8 cellular contexts compared by ENCODE assay signal in genomic region chr5:60287174-60287771, GRCh38.
DNase-seq lines count a peak whose midpoint lies in the region; ATAC-seq, FAIRE-seq and TF ChIP-seq lines count a peak whose summit lies in the region.

No MANE protein-coding gene starts in this region.

- CTCF ChIA-PET in H1 (lab: Charles Lee; ENCODE audit: partially characterized antibody) = interaction anchor here (0.7 to 4.5 kb wide), 64 partner anchors 8 to 1769 kb away, joined by 3 to 44 read pairs (median 4); no protein-coding TSS in a partner anchor

- H3K23ac ChIP-seq in H1 (ENCODE audit: insufficient read length) = no peak overlapping the region

- no peak overlapping the region for H3K56ac ChIP-seq in H1 (replicated peaks; ENCODE audit: insufficient read length, low read depth, low read length)

- no peak overlapping the region for H3K4me2 ChIP-seq in OCI-LY1 (ENCODE audit: low read length)
- no peak overlapping the region for H3K4me2 ChIP-seq in H1 (ENCODE audit: insufficient read depth in 1 of 2, low read depth in 2 of 2, low read length in 2 of 2)
- H3K4me2 ChIP-seq in neural cell (ENCODE audit: low read length) = no peak overlapping the region

- H3K79me2 ChIP-seq in OCI-LY1 (ENCODE audit: insufficient read depth, low read length) (no peaks in the 10 kb centered on the region), H1 (ENCODE audit: control insufficient read depth in 1 of 2, insufficient read depth in 2 of 2, low read length in 2 of 2) (no peaks in the 10 kb centered on the region), neural cell (replicated peaks; ENCODE audit: insufficient read depth, low read length) (no peaks in the 10 kb centered on the region)

- no peak for FAIRE-seq in D721Med (lab: Jason Lieb, UNC)
- FAIRE-seq in H1 (lab: Jason Lieb, UNC) = peak; percentile 94

- DNase-seq in D721Med (ENCODE audit: insufficient read length, low spot score) = no peak
- DNase-seq in H1 (ENCODE audit: low read depth in 1 of 2, low spot score in 2 of 2) = peak; percentile 47 to 68
- no peak for DNase-seq in cerebellar nuclear complex (lab: John Stamatoyannopoulos, UW)
- DNase-seq in activated naive CD4-positive, alpha-beta T cell (lab: John Stamatoyannopoulos, UW) = no peak

- no peak overlapping the region for H4K91ac ChIP-seq in H1 (replicated peaks; ENCODE audit: insufficient read length, low read length)

- ATAC-seq in GM18909 (IDR thresholded peaks at IDR 0.05; ENCODE audit: poor library complexity, unreplicated experiment) = peak; percentile 98
- ATAC-seq in HG03354 (IDR thresholded peaks at IDR 0.05; ENCODE audit: poor library complexity, severe bottlenecking, unreplicated experiment) = peak; percentile 100

- H2BK12ac ChIP-seq in H1 (ENCODE audit: low read depth, low read length) = no peak overlapping the region

- H4K20me1 ChIP-seq in OCI-LY1 (ENCODE audit: insufficient read depth, low read length) (no peaks in the 10 kb centered on the region), H1 (replicated peaks in 1 of 2; ENCODE audit: control insufficient read depth in 1 of 2, insufficient read depth in 2 of 2, low read length in 2 of 2) (no peaks in the 10 kb centered on the region), neural cell (ENCODE audit: insufficient read depth) (no peaks in the 10 kb centered on the region)

- no peak overlapping the region for H2BK5ac ChIP-seq in H1 (ENCODE audit: low read depth, low read length)

- no peaks in the 10 kb centered on the region for H3K79me1 ChIP-seq in H1 (ENCODE audit: low read depth, low read length)

- H3K36me3 ChIP-seq in OCI-LY1 (ENCODE audit: insufficient read depth, low read length) = no peaks in the 10 kb centered on the region
- no peaks in the 10 kb centered on the region for H3K36me3 ChIP-seq in H1 (ENCODE audit: control insufficient read depth in 2 of 4, insufficient read depth in 4 of 4, low read length in 3 of 4)
- no peaks in the 10 kb centered on the region for H3K36me3 ChIP-seq in neural cell (ENCODE audit: insufficient read depth, low read length)

- no peak overlapping the region for H4K8ac ChIP-seq in H1 (ENCODE audit: extremely low read depth, insufficient read depth, low read length)

- no peaks in the 10 kb centered on the region for H3K9me2 ChIP-seq in OCI-LY1 (ENCODE audit: low read depth, low read length)
- no peaks in the 10 kb centered on the region for H3K9me2 ChIP-seq in neural cell (ENCODE audit: insufficient read depth, low read length)

- TF ChIP-seq RAD21 in H1 (IDR thresholded peaks at IDR 0.05 in 1 of 2, conservative IDR thresholded peaks at IDR 0.05 in 1 of 2; ENCODE audit: low read depth in 2 of 2, low read length in 2 of 2) (peak; percentile 89 to 91), neural cell (conservative IDR thresholded peaks at IDR 0.05) (peak; percentile 36)

- H3K4me3 ChIP-seq in OCI-LY1 (ENCODE audit: low read depth, low read length, poor library complexity, severe bottlenecking) (no peak overlapping the region), H1 (ENCODE audit: extremely low read depth in 1 of 4, insufficient read depth in 2 of 4, low read depth in 3 of 4, low read length in 4 of 4) (no peak overlapping the region), neural cell (ENCODE audit: low read length) (no peak overlapping the region)

- TF ChIP-seq EP300 in H1 (IDR thresholded peaks at IDR 0.05; ENCODE audit: borderline replicate concordance in 1 of 2, low read depth in 2 of 2, low read length in 2 of 2) (no peak), neural cell (conservative IDR thresholded peaks at IDR 0.05; ENCODE audit: poor library complexity, severe bottlenecking) (no peak)

- H2BK120ac ChIP-seq in H1 (replicated peaks; ENCODE audit: low read depth, low read length) = no peak overlapping the region

- H3K18ac ChIP-seq in H1 (ENCODE audit: extremely low read depth, low read length) = no peak overlapping the region

- POLR2A ChIA-PET in H1 (lab: Charles Lee; ENCODE audit: partially characterized antibody) = no interaction called here

- H3K27me3 ChIP-seq in OCI-LY1 (ENCODE audit: insufficient read depth, low read length) (no peaks in the 10 kb centered on the region), H1 (replicated peaks in 1 of 4; ENCODE audit: control insufficient read depth in 3 of 4, extremely low read depth in 1 of 4, insufficient read depth in 3 of 4, low read length in 3 of 4) (peaks cover 0 to 1% (median 0%) of the 10 kb centered on the region in 4 experiments; a peak in 1 of 7 replicates), neural cell (ENCODE audit: insufficient read depth, low read depth, low read length) (no peaks in the 10 kb centered on the region)

- H2BK20ac ChIP-seq in H1 (ENCODE audit: low read length) = no peak overlapping the region

- no peaks in the 10 kb centered on the region for H3K23me2 ChIP-seq in H1 (ENCODE audit: low read depth, low read length)

- H3K27ac ChIP-seq in OCI-LY1 (ENCODE audit: low read depth, low read length, poor library complexity, severe bottlenecking) = no peak overlapping the region
- no peak overlapping the region for H3K27ac ChIP-seq in H1 (ENCODE audit: low read depth, low read length)
- no peak overlapping the region for H3K27ac ChIP-seq in neural cell (ENCODE audit: low read length)

- no peak overlapping the region for H4K5ac ChIP-seq in H1 (ENCODE audit: insufficient read length, low read depth, low read length)

- no peak overlapping the region for H3K14ac ChIP-seq in H1 (ENCODE audit: insufficient read length)

- H3K9ac ChIP-seq in OCI-LY1 (ENCODE audit: low read length) (no peak overlapping the region), H1 (replicated peaks in 1 of 4; ENCODE audit: extremely low read depth in 1 of 4, low read depth in 3 of 4, low read length in 3 of 4) (no peak overlapping the region), neural cell (ENCODE audit: low read length) (no peak overlapping the region)

- TF ChIP-seq CTCF in D721Med (IDR thresholded peaks at IDR 0.05; ENCODE audit: insufficient read depth, missing control alignments) = peak; percentile 52
- peak; percentile 98 for TF ChIP-seq CTCF in OCI-LY1 (IDR thresholded peaks at IDR 0.05; ENCODE audit: low read length)
- peak; percentile 85 to 99 (median 98) for TF ChIP-seq CTCF in H1 (IDR thresholded peaks at IDR 0.05; ENCODE audit: control extremely low read depth in 1 of 3, insufficient read depth in 1 of 3, low read depth in 1 of 3, low read length in 3 of 3)
- peak; percentile 51 for TF ChIP-seq CTCF in neural cell (IDR thresholded peaks at IDR 0.05; ENCODE audit: poor library complexity, severe bottlenecking)

- H3K9me3 ChIP-seq in OCI-LY1 (ENCODE audit: low read length) = no peaks in the 10 kb centered on the region
- no peaks in the 10 kb centered on the region for H3K9me3 ChIP-seq in H1 (ENCODE audit: insufficient read depth in 2 of 2, low read depth in 1 of 2, low read length in 1 of 2)
- no peaks in the 10 kb centered on the region for H3K9me3 ChIP-seq in neural cell (ENCODE audit: low read length)

- H2AFZ ChIP-seq in OCI-LY1 (ENCODE audit: low read length) = no peak overlapping the region
- no peak overlapping the region for H2AFZ ChIP-seq in H1 (ENCODE audit: low read length)
- H2AFZ ChIP-seq in neural cell (ENCODE audit: low read depth, low read length) = no peak overlapping the region

- no peak overlapping the region for H2BK15ac ChIP-seq in H1 (ENCODE audit: low read length)

- no peak for TF ChIP-seq POLR2A in H1 (IDR thresholded peaks at IDR 0.05; ENCODE audit: control extremely low read depth in 1 of 2, low read depth in 2 of 2, low read length in 2 of 2)

- H3K4ac ChIP-seq in H1 (replicated peaks; ENCODE audit: insufficient read length, low read depth, low read length) = no peak overlapping the region

- H2AK5ac ChIP-seq in H1 (ENCODE audit: low read depth, low read length) = no peak overlapping the region

- H3K4me1 ChIP-seq in OCI-LY1 (ENCODE audit: insufficient read depth, low read length, severe bottlenecking) (peaks cover 6% of the 10 kb centered on the region), H1 (replicated peaks in 1 of 4; ENCODE audit: control insufficient read depth in 3 of 4, insufficient read depth in 4 of 4, low read length in 3 of 4) (no peaks in the 10 kb centered on the region)

- 19% methylated on average over 5 of the region's 5 CpGs; no CpG with 5 or more reads in 1 of the 2 experiments for WGBS in H1 (ENCODE audit: extremely low coverage in 1 of 2, insufficient coverage in 1 of 2, insufficient read length in 1 of 2, insufficient replicate concordance in 2 of 2, low coverage in 1 of 2, low lambda C conversion rate in 2 of 2, missing lambda C conversion rate in 1 of 2), 2 experiments

- H3F3A ChIP-seq in OCI-LY1 (ENCODE audit: insufficient read depth, low read length) (no peaks in the 10 kb centered on the region), neural cell (ENCODE audit: insufficient read depth, low read length, poor library complexity, severe bottlenecking) (no peaks in the 10 kb centered on the region)

TF ChIP-seq in H1, 55 proteins besides CTCF, POLR2A, EP300 and RAD21 (continues in another document):
- TF ChIP-seq ATF3 (IDR thresholded peaks at IDR 0.05; ENCODE audit: insufficient read depth, low read depth, low read length) (no peak), YY1 (IDR thresholded peaks at IDR 0.05; ENCODE audit: low read depth, low read length) (peak; percentile 41; the same call in 1 of the 2 replicates), RXRA (IDR thresholded peaks at IDR 0.05; ENCODE audit: insufficient read depth, low read depth, low read length) (no peak), JUND (IDR thresholded peaks at IDR 0.05; ENCODE audit: low read length) (peak; percentile 19; the same call in 1 of the 2 replicates), ZNF274 (IDR thresholded peaks at IDR 0.05; ENCODE audit: borderline replicate concordance, extremely low read depth, low read length) (no peak), BRCA1 (IDR thresholded peaks at IDR 0.05; ENCODE audit: low read depth, low read length) (no peak)

TF ChIP-seq in neural cell, 6 proteins besides CTCF, POLR2A, EP300 and RAD21 (continues in another document):
- no peak for TF ChIP-seq TAF1 (IDR thresholded peaks at IDR 0.05; ENCODE audit: low read depth)
- TF ChIP-seq SMC3 (conservative IDR thresholded peaks at IDR 0.05; ENCODE audit: poor library complexity) = no peak
- TF ChIP-seq EZH2 (IDR thresholded peaks at IDR 0.05; ENCODE audit: borderline replicate concordance, insufficient read depth, low read length, poor library complexity, severe bottlenecking) = no peak
- no peak for TF ChIP-seq POLR2AphosphoS5 (IDR thresholded peaks at IDR 0.05)
- no peak for TF ChIP-seq MXI1 (conservative IDR thresholded peaks at IDR 0.05; ENCODE audit: poor library complexity, severe bottlenecking)

Comparison
In these comparisons a context has a peak if more than half of its experiments do, and no peak if none do; other contexts are left out.
1. DNase-seq: peak in H1 (2 of 2); none in D721Med (single experiment), cerebellar nuclear complex (0 of 2) and activated naive CD4-positive, alpha-beta T cell (0 of 4).
2. Peak in every context shown above with its lines, with median percentiles within 50 percentile points of each other: CTCF ChIP-seq.